In genomic region chr12:111544032-111544431, GRCh38 we compare ENCODE assay signal across 24 cellular contexts.
"Had no signal": no experiment of that assay in that cellular context is flagged by ENCODE, and none has a peak within 500 bp of the region (broad histone marks: within the 10 kb centered on the region; RNA-seq: fewer than 3 reads in every experiment).

No MANE protein-coding gene starts in this region.

- H3K4me2 ChIP-seq: neural progenitor cell, smooth muscle cell had no signal

- H3K4me1 ChIP-seq: gastrocnemius medialis, lower lobe of right lung, neural progenitor cell, pancreas, suprapubic skin, thyroid gland, uterus had no signal

- DNase-seq: effector memory CD4-positive, alpha-beta T cell; gastrocnemius medialis; heart right ventricle; hypothalamus; kidney glomerular epithelial cell; lower lobe of right lung; mesenchymal stem cell; midbrain; nucleus accumbens; pancreas; right cardiac atrium; stimulated activated CD4-positive, alpha-beta T cell treated with anti-CD3 and anti-CD28 coated beads, Interleukin-2, amount 100 ng/mL, for 48 hours; stimulated activated naive CD8-positive, alpha-beta T cell treated with anti-CD3 and anti-CD28 coated beads, Interleukin-15, Interleukin-2, amounts not matched to agents 100 U/mL and 50 U/mL, for 24 hours; thyroid gland; uterus had no signal

- H3K9me3 ChIP-seq: esophagus muscularis mucosa, gastrocnemius medialis, heart right ventricle, lower lobe of right lung, pancreas, suprapubic skin, thyroid gland, uterus had no signal

- H3K36me3 ChIP-seq: neural progenitor cell, uterus had no signal

- H3K4me1 Mint-ChIP-seq: neural progenitor cell had no signal

- H2AFZ ChIP-seq: neural progenitor cell had no signal

- H3K27me3 ChIP-seq: esophagus muscularis mucosa, gastrocnemius medialis, heart right ventricle, neural progenitor cell, pancreas, suprapubic skin, thyroid gland, uterus had no signal

- H3K27ac Mint-ChIP-seq: natural killer cell treated with Interleukin-12 subunit alpha and Interleukin-12 subunit beta and Interleukin-15 and Interleukin-18, amount 100 ng/mL, for 72 hours; neural progenitor cell; type B pancreatic cell had no signal

- H3K27ac ChIP-seq: epithelial cell of prostate, esophagus muscularis mucosa, gastrocnemius medialis, heart right ventricle, lower lobe of right lung, neural progenitor cell, pancreas, suprapubic skin, thyroid gland, uterus had no signal

- H3K4me3 ChIP-seq: esophagus muscularis mucosa, gastrocnemius medialis, heart right ventricle, lower lobe of right lung, neural progenitor cell, pancreas, smooth muscle cell, suprapubic skin, thyroid gland, uterus had no signal

- ATAC-seq: gastrocnemius medialis; left lobe of liver; lower lobe of right lung; natural killer cell treated with Interleukin-12 subunit alpha and Interleukin-12 subunit beta and Interleukin-15 and Interleukin-18, amount 100 ng/mL, for 72 hours; pancreas; right cardiac atrium; stimulated activated naive CD8-positive, alpha-beta T cell treated with anti-CD3 and anti-CD28 coated beads, Interleukin-15, Interleukin-2, amounts not matched to agents 100 U/mL and 50 U/mL, for 24 hours had no signal

- H3K9me3 Mint-ChIP-seq: natural killer cell treated with Interleukin-12 subunit alpha and Interleukin-12 subunit beta and Interleukin-15 and Interleukin-18, amount 100 ng/mL, for 72 hours; neural progenitor cell; type B pancreatic cell had no signal

- H3K27me3 Mint-ChIP-seq: natural killer cell treated with Interleukin-12 subunit alpha and Interleukin-12 subunit beta and Interleukin-15 and Interleukin-18, amount 100 ng/mL, for 72 hours; progenitor cell of endocrine pancreas; type B pancreatic cell had no signal

- H3K4me3 Mint-ChIP-seq: natural killer cell treated with Interleukin-12 subunit alpha and Interleukin-12 subunit beta and Interleukin-15 and Interleukin-18, amount 100 ng/mL, for 72 hours; neural progenitor cell; type B pancreatic cell had no signal

- H3K9ac ChIP-seq: neural progenitor cell had no signal
